8 cellular contexts compared by ENCODE assay signal in the genomic region with DNA sequence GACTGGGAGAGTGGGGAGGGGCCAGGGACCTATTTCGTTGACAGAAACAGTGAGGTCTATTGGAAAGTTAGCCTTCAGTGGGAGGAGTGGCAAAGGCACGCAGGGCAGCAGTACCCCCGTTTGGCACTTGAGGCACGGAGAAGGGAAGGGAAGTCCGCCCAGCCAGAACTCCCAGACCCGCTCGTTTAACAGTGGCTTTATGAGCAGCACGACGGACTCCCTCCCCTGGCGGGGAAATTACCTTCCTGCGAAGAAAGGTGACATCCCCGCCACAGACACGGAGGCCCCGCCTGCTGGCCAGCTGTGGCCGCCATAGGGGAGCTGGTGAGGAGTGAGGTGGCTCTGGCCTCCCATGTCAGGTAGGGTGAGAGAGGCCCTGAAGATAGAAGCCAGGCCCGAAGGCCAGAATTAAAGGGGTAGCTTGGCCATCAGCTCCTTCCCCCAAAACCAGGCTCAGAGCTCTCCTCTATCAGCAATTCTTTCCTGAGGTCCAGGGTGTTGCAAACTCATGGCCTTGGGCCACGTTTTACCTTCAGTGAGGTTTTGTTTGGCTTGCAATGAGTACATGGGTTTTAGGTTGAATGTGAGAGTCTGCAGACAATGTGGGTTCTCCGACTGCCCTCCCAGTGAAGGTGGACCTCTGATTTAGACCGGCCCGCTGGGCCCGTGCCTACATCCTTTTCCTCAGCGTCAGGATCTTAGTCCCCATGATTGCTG.
DNase-seq lines count a peak whose midpoint lies in the region; ATAC-seq and TF ChIP-seq lines count a peak whose summit lies in the region.

No MANE protein-coding gene starts in this region.

- no peak overlapping the region for H3K27ac Mint-ChIP-seq in activated naive CD4-positive, alpha-beta T cell treated with anti-CD3 and anti-CD28 coated beads, Interleukin-2, amount 10 ng/mL, durations not matched to agents 7 days and 5 days
- peak overlapping the region in 1 of 3 donors; percentile 27 for H3K27ac Mint-ChIP-seq in IgD-negative memory B cell
- no peak overlapping the region for H3K27ac Mint-ChIP-seq in glutamatergic neuron (ENCODE audit: unreplicated experiment)
- H3K27ac Mint-ChIP-seq in stimulated activated memory B cell treated with anti-CD40 and anti-IgM and Interleukin-4, amounts not matched to agents 10 μg/mL and 1 μg/mL and 100 μg/mL, for 72 hours: no peak overlapping the region

- no peaks in the 10 kb centered on the region for H3K9me3 Mint-ChIP-seq in activated naive CD4-positive, alpha-beta T cell treated with anti-CD3 and anti-CD28 coated beads, Interleukin-2, amount 10 ng/mL, durations not matched to agents 7 days and 5 days
- H3K9me3 Mint-ChIP-seq in IgD-negative memory B cell (no peaks in the 10 kb centered on the region), glutamatergic neuron (ENCODE audit: unreplicated experiment) (peaks cover 9% of the 10 kb centered on the region)
- no peaks in the 10 kb centered on the region for H3K9me3 Mint-ChIP-seq in stimulated activated memory B cell treated with anti-CD40 and anti-IgM and Interleukin-4, amounts not matched to agents 10 μg/mL and 1 μg/mL and 100 μg/mL, for 72 hours

- H3K27me3 Mint-ChIP-seq in activated naive CD4-positive, alpha-beta T cell treated with anti-CD3 and anti-CD28 coated beads, Interleukin-2, amount 10 ng/mL, durations not matched to agents 7 days and 5 days: peaks cover 92% of the 10 kb centered on the region
- peaks cover 38% of the 10 kb centered on the region for H3K27me3 Mint-ChIP-seq in IgD-negative memory B cell
- peaks cover 9% of the 10 kb centered on the region for H3K27me3 Mint-ChIP-seq in glutamatergic neuron (ENCODE audit: unreplicated experiment)
- H3K27me3 Mint-ChIP-seq in stimulated activated memory B cell treated with anti-CD40 and anti-IgM and Interleukin-4, amounts not matched to agents 10 μg/mL and 1 μg/mL and 100 μg/mL, for 72 hours: peaks cover 61% of the 10 kb centered on the region

- no peaks in the 10 kb centered on the region for H3K36me3 Mint-ChIP-seq in activated naive CD4-positive, alpha-beta T cell treated with anti-CD3 and anti-CD28 coated beads, Interleukin-2, amount 10 ng/mL, durations not matched to agents 7 days and 5 days
- H3K36me3 Mint-ChIP-seq in IgD-negative memory B cell (no peaks in the 10 kb centered on the region), glutamatergic neuron (ENCODE audit: unreplicated experiment) (no peaks in the 10 kb centered on the region)
- H3K36me3 Mint-ChIP-seq in stimulated activated memory B cell treated with anti-CD40 and anti-IgM and Interleukin-4, amounts not matched to agents 10 μg/mL and 1 μg/mL and 100 μg/mL, for 72 hours: no peaks in the 10 kb centered on the region

- TF ChIP-seq CTCF in glutamatergic neuron (IDR thresholded peaks at IDR 0.05; ENCODE audit: partially characterized antibody, unreplicated experiment): no peak

- DNase-seq in activated naive CD4-positive, alpha-beta T cell treated with anti-CD3 and anti-CD28 coated beads, Interleukin-2, amount 10 ng/mL, durations not matched to agents 7 days and 5 days: no peak
- DNase-seq in activated naive CD4-positive, alpha-beta T cell treated with anti-CD3 and anti-CD28 coated beads, Interleukin-2, amount 50 U/mL, for 16 hours: no peak
- DNase-seq in glutamatergic neuron (no peak), GM19240 (ENCODE audit: insufficient read length, low spot score) (no peak), SK-N-DZ (ENCODE audit: low spot score) (no peak), SW480 (ENCODE audit: low spot score) (no peak)

- peak; percentile 49 for ATAC-seq in stimulated activated memory B cell treated with anti-CD40 and anti-IgM and Interleukin-4, amounts not matched to agents 10 μg/mL and 1 μg/mL and 100 μg/mL, for 72 hours

- H3K4me3 Mint-ChIP-seq in activated naive CD4-positive, alpha-beta T cell treated with anti-CD3 and anti-CD28 coated beads, Interleukin-2, amount 10 ng/mL, durations not matched to agents 7 days and 5 days: peak overlapping the region; percentile 52
- H3K4me3 Mint-ChIP-seq in IgD-negative memory B cell (peak overlapping the region; percentile 45 to 89 (median 82)), glutamatergic neuron (ENCODE audit: unreplicated experiment) (peak overlapping the region; percentile 0)
- H3K4me3 Mint-ChIP-seq in stimulated activated memory B cell treated with anti-CD40 and anti-IgM and Interleukin-4, amounts not matched to agents 10 μg/mL and 1 μg/mL and 100 μg/mL, for 72 hours: peak overlapping the region; percentile 66

- H3K4me1 Mint-ChIP-seq in activated naive CD4-positive, alpha-beta T cell treated with anti-CD3 and anti-CD28 coated beads, Interleukin-2, amount 10 ng/mL, durations not matched to agents 7 days and 5 days: peaks cover 29% of the 10 kb centered on the region
- H3K4me1 Mint-ChIP-seq in IgD-negative memory B cell: peaks cover 3 to 8% (median 5%) of the 10 kb centered on the region in 3 donors
- peaks cover 2% of the 10 kb centered on the region for H3K4me1 Mint-ChIP-seq in glutamatergic neuron (ENCODE audit: low read depth, unreplicated experiment)
- H3K4me1 Mint-ChIP-seq in stimulated activated memory B cell treated with anti-CD40 and anti-IgM and Interleukin-4, amounts not matched to agents 10 μg/mL and 1 μg/mL and 100 μg/mL, for 72 hours: peaks cover 29% of the 10 kb centered on the region

- CTCF ChIA-PET in activated naive CD4-positive, alpha-beta T cell treated with anti-CD3 and anti-CD28 coated beads, Interleukin-2, amount 10 ng/mL, durations not matched to agents 7 days and 5 days (lab: Charles Lee): interaction anchor here (0.5 to 1.0 kb wide), 2 partner anchors 76 to 906 kb away, joined by 3 read pairs; no protein-coding TSS in a partner anchor

Comparison
In these comparisons a context has a peak if more than half of its experiments do, and no peak if none do; other contexts are left out.
1. H3K4me3 Mint-ChIP-seq: peak in every context shown above with its lines; median percentile 82 in IgD-negative memory B cell; 66 in stimulated activated memory B cell treated with anti-CD40 and anti-IgM and Interleukin-4, amounts not matched to agents 10 μg/mL and 1 μg/mL and 100 μg/mL, for 72 hours; 52 in activated naive CD4-positive, alpha-beta T cell treated with anti-CD3 and anti-CD28 coated beads, Interleukin-2, amount 10 ng/mL, durations not matched to agents 7 days and 5 days; 0 in glutamatergic neuron.